ENCODE assay signal across 29 cellular contexts in the genomic region with DNA sequence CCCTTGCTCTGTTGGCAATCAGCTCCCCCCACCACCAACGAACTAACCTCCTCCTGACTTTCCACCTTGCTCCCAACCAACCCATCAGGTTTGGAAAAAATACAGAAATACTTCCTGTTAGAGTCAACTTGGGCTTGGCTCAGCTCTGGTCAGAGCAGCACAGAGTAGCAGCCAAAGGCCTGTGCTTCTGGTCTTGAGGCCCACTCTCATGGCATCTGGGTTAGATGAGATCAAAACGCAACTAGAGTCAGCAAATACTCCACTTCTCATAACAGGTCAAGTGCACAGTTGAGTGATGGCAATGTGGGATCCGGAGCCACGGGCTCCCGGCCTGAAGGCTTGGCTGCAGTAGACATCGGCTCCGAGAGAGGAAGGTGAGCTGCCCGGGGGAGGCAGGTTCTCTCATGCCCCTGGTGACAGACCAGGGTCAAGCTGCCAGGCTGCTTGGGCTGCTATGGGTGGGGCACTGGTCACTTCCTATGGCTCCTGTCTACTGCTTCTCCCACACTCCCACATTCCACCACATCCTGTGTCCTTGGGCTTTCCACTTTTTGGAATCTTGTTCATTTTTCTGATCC. TPM values are rescaled to one million over a fixed set of nuclear protein-coding genes. Genes with fewer than 3 reads are reported as not detected.
"Had no signal": no experiment of that assay in that cellular context is flagged by ENCODE, and none has a peak within 500 bp of the region (broad histone marks: within the 10 kb centered on the region; RNA-seq: fewer than 3 reads in every experiment).

No MANE protein-coding gene starts in this region.

- ATAC-seq: activated CD4-positive, alpha-beta T cell treated with anti-CD3 and anti-CD28 coated beads for 36 hours; activated naive CD4-positive, alpha-beta T cell treated with anti-CD3 and anti-CD28 coated beads, Interleukin-2, amount 50 U/mL, for 72 hours; activated T-cell treated with anti-CD3 and anti-CD28 coated beads, Interleukin-2, amount 50 U/mL, for 72 hours; effector memory CD8-positive, alpha-beta T cell; foreskin keratinocyte; gastrocnemius medialis had no signal

- H3K4me1 ChIP-seq: ascending aorta, breast epithelium, esophagus muscularis mucosa, foreskin keratinocyte, gastrocnemius medialis had no signal

- H3K36me3 Mint-ChIP-seq: activated CD4-positive, alpha-beta memory T cell treated with anti-CD3 and anti-CD28 coated beads for 36 hours; activated naive CD4-positive, alpha-beta T cell treated with anti-CD3 and anti-CD28 coated beads, Interleukin-2, amount 10 ng/mL, durations not matched to agents 7 days and 5 days; activated naive CD4-positive, alpha-beta T cell treated with anti-CD3 and anti-CD28 coated beads, Interleukin-2, amount 50 U/mL, for 72 hours; activated naive CD8-positive, alpha-beta T cell treated with anti-CD3 and anti-CD28 coated beads, Interleukin-2, amount 10 ng/mL, durations not matched to agents 7 days and 5 days; brain had no signal

- H3K27ac Mint-ChIP-seq: activated CD4-positive, alpha-beta memory T cell treated with anti-CD3 and anti-CD28 coated beads for 36 hours; activated CD4-positive, alpha-beta T cell treated with anti-CD3 and anti-CD28 coated beads for 36 hours; activated CD4-positive, alpha-beta T cell treated with anti-CD3 and anti-CD28 coated beads, Interleukin-2, amount 10 ng/mL, durations not matched to agents 24 days and 14 days; activated naive CD4-positive, alpha-beta T cell treated with anti-CD3 and anti-CD28 coated beads, Interleukin-2, amount 10 ng/mL, durations not matched to agents 7 days and 5 days; activated naive CD4-positive, alpha-beta T cell treated with anti-CD3 and anti-CD28 coated beads, Interleukin-2, amount 50 U/mL, for 72 hours; activated naive CD8-positive, alpha-beta T cell treated with anti-CD3 and anti-CD28 coated beads, Interleukin-2, amount 10 ng/mL, durations not matched to agents 7 days and 5 days; activated T-cell treated with anti-CD3 and anti-CD28 coated beads, Interleukin-2, amount 50 U/mL, for 24 hours; activated T-cell treated with anti-CD3 and anti-CD28 coated beads, Interleukin-2, amount 50 U/mL, for 72 hours; brain; effector memory CD8-positive, alpha-beta T cell had no signal

- H3K27me3 Mint-ChIP-seq: activated CD4-positive, alpha-beta memory T cell treated with anti-CD3 and anti-CD28 coated beads for 36 hours; activated CD4-positive, alpha-beta T cell treated with anti-CD3 and anti-CD28 coated beads for 36 hours; activated CD4-positive, alpha-beta T cell treated with anti-CD3 and anti-CD28 coated beads, Interleukin-2, amount 10 ng/mL, durations not matched to agents 24 days and 14 days; activated naive CD8-positive, alpha-beta T cell treated with anti-CD3 and anti-CD28 coated beads, Interleukin-2, amount 10 ng/mL, durations not matched to agents 7 days and 5 days had no signal

- DNase-seq: activated CD4-positive, alpha-beta memory T cell treated with anti-CD3 and anti-CD28 coated beads for 36 hours; activated CD4-positive, alpha-beta T cell treated with anti-CD3 and anti-CD28 coated beads for 36 hours; activated CD4-positive, alpha-beta T cell treated with anti-CD3 and anti-CD28 coated beads, Interleukin-2, amount 10 ng/mL, durations not matched to agents 24 days and 14 days; activated CD4-positive, CD25-positive, alpha-beta regulatory T cell; activated CD4-positive, CD25-positive, alpha-beta regulatory T cell treated with anti-CD3 and anti-CD28 coated beads, Interleukin-2, amount 50 U/mL, for 72 hours; activated CD8-positive, alpha-beta memory T cell treated with anti-CD3 and anti-CD28 coated beads, Interleukin-2, amount 50 U/mL, for 48 hours; activated gamma-delta T cell; activated naive CD4-positive, alpha-beta T cell; activated naive CD4-positive, alpha-beta T cell treated with anti-CD3 and anti-CD28 coated beads, Interleukin-2, amount 10 ng/mL, durations not matched to agents 7 days and 5 days; activated naive CD8-positive, alpha-beta T cell treated with anti-CD3 and anti-CD28 coated beads, Interleukin-2, amount 10 ng/mL, durations not matched to agents 7 days and 5 days; activated T-cell treated with anti-CD3 and anti-CD28 coated beads for 4 hours; activated T-cell treated with anti-CD3 and anti-CD28 coated beads, Interleukin-2, amount 50 U/mL, for 24 hours; activated T-cell treated with anti-CD3 and anti-CD28 coated beads, Interleukin-2, amount 50 U/mL, for 72 hours; cortex of kidney; dermis blood vessel endothelial cell; effector CD4-positive, alpha-beta T cell; effector memory CD8-positive, alpha-beta T cell; erythroblast; foreskin keratinocyte; gastrocnemius medialis; glutamatergic neuron; T-helper 2 cell had no signal

- H3K4me3 ChIP-seq: ascending aorta, breast epithelium, cardiac muscle cell, esophagus muscularis mucosa, gastrocnemius medialis had no signal

- H3K9me3 Mint-ChIP-seq: activated CD4-positive, alpha-beta memory T cell treated with anti-CD3 and anti-CD28 coated beads for 36 hours; activated CD4-positive, alpha-beta T cell treated with anti-CD3 and anti-CD28 coated beads, Interleukin-2, amount 10 ng/mL, durations not matched to agents 24 days and 14 days; activated naive CD4-positive, alpha-beta T cell treated with anti-CD3 and anti-CD28 coated beads, Interleukin-2, amount 10 ng/mL, durations not matched to agents 7 days and 5 days; activated naive CD4-positive, alpha-beta T cell treated with anti-CD3 and anti-CD28 coated beads, Interleukin-2, amount 50 U/mL, for 72 hours; activated naive CD8-positive, alpha-beta T cell treated with anti-CD3 and anti-CD28 coated beads, Interleukin-2, amount 10 ng/mL, durations not matched to agents 7 days and 5 days; activated T-cell treated with anti-CD3 and anti-CD28 coated beads, Interleukin-2, amount 50 U/mL, for 24 hours; activated T-cell treated with anti-CD3 and anti-CD28 coated beads, Interleukin-2, amount 50 U/mL, for 72 hours; central memory CD8-positive, alpha-beta T cell; effector memory CD8-positive, alpha-beta T cell had no signal

- H3K9me3 ChIP-seq: ascending aorta, breast epithelium, esophagus muscularis mucosa, gastrocnemius medialis had no signal

- H3K4me3 Mint-ChIP-seq: activated CD4-positive, alpha-beta memory T cell treated with anti-CD3 and anti-CD28 coated beads for 36 hours; activated CD4-positive, alpha-beta T cell treated with anti-CD3 and anti-CD28 coated beads for 36 hours; activated CD4-positive, alpha-beta T cell treated with anti-CD3 and anti-CD28 coated beads, Interleukin-2, amount 10 ng/mL, durations not matched to agents 24 days and 14 days; activated naive CD4-positive, alpha-beta T cell treated with anti-CD3 and anti-CD28 coated beads, Interleukin-2, amount 10 ng/mL, durations not matched to agents 7 days and 5 days; activated naive CD8-positive, alpha-beta T cell treated with anti-CD3 and anti-CD28 coated beads, Interleukin-2, amount 10 ng/mL, durations not matched to agents 7 days and 5 days; activated T-cell treated with anti-CD3 and anti-CD28 coated beads, Interleukin-2, amount 50 U/mL, for 24 hours; activated T-cell treated with anti-CD3 and anti-CD28 coated beads, Interleukin-2, amount 50 U/mL, for 72 hours; brain; central memory CD8-positive, alpha-beta T cell; effector memory CD8-positive, alpha-beta T cell had no signal

- H3K36me3 ChIP-seq: ascending aorta, breast epithelium, cardiac muscle cell, esophagus muscularis mucosa, gastrocnemius medialis had no signal

- H3K4me1 Mint-ChIP-seq: activated CD4-positive, alpha-beta T cell treated with anti-CD3 and anti-CD28 coated beads for 36 hours; activated CD4-positive, alpha-beta T cell treated with anti-CD3 and anti-CD28 coated beads, Interleukin-2, amount 10 ng/mL, durations not matched to agents 24 days and 14 days; activated naive CD4-positive, alpha-beta T cell treated with anti-CD3 and anti-CD28 coated beads, Interleukin-2, amount 10 ng/mL, durations not matched to agents 7 days and 5 days; activated naive CD8-positive, alpha-beta T cell treated with anti-CD3 and anti-CD28 coated beads, Interleukin-2, amount 10 ng/mL, durations not matched to agents 7 days and 5 days; brain; central memory CD8-positive, alpha-beta T cell had no signal

- H3K27ac ChIP-seq: ascending aorta, breast epithelium, cardiac muscle cell, esophagus muscularis mucosa, foreskin keratinocyte, gastrocnemius medialis had no signal

- H3K27me3 ChIP-seq: ascending aorta, cardiac muscle cell, esophagus muscularis mucosa, foreskin keratinocyte, gastrocnemius medialis had no signal

RNA-seq across cellular contexts. Expression of a gene that starts 34.8 kb away (rescaled TPM):
- total RNA-seq: ascending aorta had no signal
